22 cellular contexts compared by ENCODE assay signal in genomic region chr5:19927170-19927569, GRCh38.
"Had no signal": no experiment of that assay in that cellular context is flagged by ENCODE, and none has a peak within 500 bp of the region (broad histone marks: within the 10 kb centered on the region; RNA-seq: fewer than 3 reads in every experiment).

No MANE protein-coding gene starts in this region.

- H3K4me1 Mint-ChIP-seq: memory B cell, naive B cell, nephron had no signal

- ATAC-seq: esophagus mucosa, gastroesophageal sphincter, heart left ventricle, mucosa of descending colon, sciatic nerve had no signal

- H3K9me3 Mint-ChIP-seq: memory B cell, mesothelial cell of epicardium, nephron, neural progenitor cell, type B pancreatic cell had no signal

- H3K36me3 Mint-ChIP-seq: memory B cell, mesothelial cell of epicardium, naive B cell, type B pancreatic cell had no signal

- H3K27ac Mint-ChIP-seq: memory B cell, mesothelial cell of epicardium, naive B cell, nephron, progenitor cell of endocrine pancreas, type B pancreatic cell had no signal

- H3K4me3 Mint-ChIP-seq: memory B cell, mesothelial cell of epicardium, naive B cell, nephron, type B pancreatic cell had no signal

- FAIRE-seq: kidney had no signal

- DNase-seq: effector CD4-positive, alpha-beta T cell; heart left ventricle; kidney; mucosa of descending colon; naive B cell; stimulated activated CD4-positive, alpha-beta T cell treated with anti-CD3 and anti-CD28 coated beads, Interleukin-12 subunit alpha, Interleukin-12 subunit beta, amount 100 ng/mL, for 4 hours; stimulated activated CD4-positive, alpha-beta T cell treated with anti-CD3 and anti-CD28 coated beads, Interleukin-1b, Interleukin-23, amount 100 ng/mL, for 48 hours; stimulated activated CD4-positive, alpha-beta T cell treated with anti-CD3 and anti-CD28 coated beads, Interleukin-4, amount 100 ng/mL, for 1 hour; stimulated activated CD8-positive, alpha-beta memory T cell treated with anti-CD3 and anti-CD28 coated beads, Interleukin-4, amount 100 ng/mL, for 48 hours; stimulated activated naive CD4-positive, alpha-beta T cell treated with Interleukin-2 at 50 U/mL for 16 hours; stomach; testis; tibial artery had no signal

- H3K27me3 Mint-ChIP-seq: memory B cell, naive B cell, progenitor cell of endocrine pancreas had no signal
